Comparison of ENCODE assay signal across 8 cellular contexts in genomic region chr2:163375070-163375469, GRCh38.
"Had no signal": no experiment of that assay in that cellular context is flagged by ENCODE, and none has a peak within 500 bp of the region (broad histone marks: within the 10 kb centered on the region; RNA-seq: fewer than 3 reads in every experiment).

No MANE protein-coding gene starts in this region.

- H3K9ac ChIP-seq: GM23248 had no signal

- H3K4me3 ChIP-seq: GM23248, GM23338, HAP-1 had no signal

- H3K9me3 ChIP-seq: HAP-1 had no signal

- DNase-seq: GM23248, GOT3, H7, H9, HCEC 1CT, HFFc6 had no signal

- H3K27ac ChIP-seq: GM23248 had no signal

- H2AFZ ChIP-seq: GM23248, GM23338 had no signal

- H3K4me2 ChIP-seq: GM23338 had no signal

- H3K36me3 ChIP-seq: HAP-1 had no signal
